23 cellular contexts compared by ENCODE assay signal in the genomic region with DNA sequence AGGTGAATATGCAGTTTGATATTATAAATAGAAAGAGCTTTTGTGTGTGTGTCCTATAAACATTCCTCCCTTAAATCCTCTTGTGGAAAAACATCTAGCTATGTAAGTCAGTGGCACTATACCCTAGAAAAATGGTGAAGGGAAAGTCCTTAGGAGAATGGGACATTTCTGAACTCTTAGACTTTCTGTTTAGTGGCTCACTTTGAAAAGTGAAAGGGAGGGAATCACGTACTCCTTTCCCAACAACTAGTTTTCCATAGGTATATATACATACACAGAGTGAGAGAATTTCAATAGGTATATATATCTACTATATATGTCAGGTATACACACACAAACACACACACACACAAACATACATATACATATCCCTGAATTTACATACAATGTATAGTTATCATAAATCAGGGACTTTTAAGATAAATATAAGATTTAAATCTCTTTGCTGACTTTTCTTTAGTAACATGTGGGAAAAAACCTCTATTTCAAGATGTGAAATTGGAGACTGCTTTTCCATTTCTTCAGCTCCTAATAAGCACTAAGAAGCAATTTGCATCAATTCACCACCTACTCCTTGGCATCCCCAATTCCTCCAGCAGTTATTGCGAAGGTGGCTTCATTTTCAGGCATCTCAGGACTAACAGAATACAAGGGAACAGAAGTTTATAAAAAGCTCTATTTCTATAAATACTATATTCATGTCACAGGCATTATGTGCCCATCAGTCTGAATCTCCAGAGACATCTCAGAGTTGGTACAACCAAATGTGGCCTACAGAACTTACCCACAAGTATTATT.
"Had no signal": no experiment of that assay in that cellular context is flagged by ENCODE, and none has a peak within 500 bp of the region (broad histone marks: within the 10 kb centered on the region; RNA-seq: fewer than 3 reads in every experiment).

No MANE protein-coding gene starts in this region.

- H3K27ac ChIP-seq: coronary artery, dorsolateral prefrontal cortex, esophagus muscularis mucosa, gastrocnemius medialis, heart left ventricle, hepatocyte, left lung, lower lobe of right lung had no signal

- H3K36me3 ChIP-seq: esophagus muscularis mucosa, gastrocnemius medialis, heart left ventricle, left lung, lower lobe of right lung had no signal

- H2AFZ ChIP-seq: hepatocyte had no signal

- ATAC-seq: gastrocnemius medialis, heart left ventricle, left cardiac atrium, left lung, left ventricle myocardium superior, lower lobe of right lung, mucosa of descending colon had no signal

- DNase-seq: dermis blood vessel endothelial cell; dorsolateral prefrontal cortex; effector CD4-positive, alpha-beta T cell; effector memory CD4-positive, alpha-beta T cell; foreskin fibroblast; foreskin melanocyte; gastrocnemius medialis; glutamatergic neuron; heart left ventricle; left cardiac atrium; left lung; left ventricle myocardium superior; lower lobe of right lung; mesenchymal stem cell; mucosa of descending colon; naive B cell had no signal

- H3K4me2 ChIP-seq: hepatocyte had no signal

- H3K4me3 ChIP-seq: coronary artery, dorsolateral prefrontal cortex, esophagus muscularis mucosa, gastrocnemius medialis, heart left ventricle, hepatocyte, left lung, lower lobe of right lung, mucosa of descending colon had no signal

- H3K27me3 ChIP-seq: dorsolateral prefrontal cortex, gastrocnemius medialis, hepatocyte, left lung had no signal

- H3K79me2 ChIP-seq: hepatocyte had no signal

- FAIRE-seq: colon, endothelial cell of umbilical vein, islet of Langerhans, keratinocyte had no signal

- H3K9me3 ChIP-seq: esophagus muscularis mucosa, gastrocnemius medialis, heart left ventricle, left lung, lower lobe of right lung, mucosa of descending colon had no signal

- H3K4me1 ChIP-seq: esophagus muscularis mucosa, gastrocnemius medialis, heart left ventricle, left lung, lower lobe of right lung had no signal
